ENCODE assay signal across 13 cellular contexts in the genomic region with DNA sequence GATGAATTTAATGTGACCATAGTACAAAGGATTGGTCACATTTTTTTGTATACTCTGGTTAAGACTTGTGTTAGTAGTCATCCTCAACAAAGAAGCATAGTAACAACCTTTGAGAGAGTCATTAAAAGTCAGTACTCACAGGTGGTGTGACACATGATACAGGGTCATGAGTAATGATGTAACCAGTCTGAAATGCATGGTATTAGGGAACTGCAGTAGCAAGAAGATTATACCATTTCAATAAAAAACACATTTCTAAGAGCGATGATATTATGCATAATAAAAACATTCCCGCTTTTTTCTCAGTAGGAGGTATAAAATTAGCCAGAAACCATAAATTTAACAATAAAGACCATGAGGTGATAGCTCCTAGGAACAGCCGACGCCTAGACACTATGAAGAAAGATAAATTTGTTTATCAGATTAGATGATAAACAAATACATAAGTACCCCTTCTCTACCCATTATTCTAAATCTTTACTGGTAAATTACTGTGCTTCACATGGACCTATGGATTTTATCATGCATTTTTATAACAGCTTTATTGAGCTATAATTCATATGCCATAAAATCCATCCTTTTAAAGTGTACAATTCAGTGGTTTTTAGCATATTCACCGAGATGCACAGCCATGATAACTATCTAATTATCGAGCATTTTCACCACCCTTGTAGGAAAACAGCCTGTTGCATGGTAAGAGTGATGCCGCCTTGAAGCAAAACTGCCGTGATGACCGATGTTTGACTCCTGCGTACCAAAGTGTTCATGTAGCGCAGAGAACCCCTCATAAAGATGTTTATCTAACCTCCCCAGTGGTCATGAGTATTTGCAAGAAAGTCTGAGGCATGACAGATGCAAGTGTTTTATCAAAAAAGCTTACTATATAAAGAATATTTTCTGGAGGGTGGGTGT. TPM values are rescaled to one million over a fixed set of nuclear protein-coding genes. Genes with fewer than 3 reads are reported as not detected.
DNase-seq lines count a peak whose midpoint lies in the region; ATAC-seq and TF ChIP-seq lines count a peak whose summit lies in the region.
"Had no signal": no experiment of that assay in that cellular context is flagged by ENCODE, and none has a peak within 500 bp of the region (broad histone marks: within the 10 kb centered on the region; RNA-seq: fewer than 3 reads in every experiment).

No MANE protein-coding gene starts in this region.

- no peak overlapping the region for H3K4me3 Mint-ChIP-seq in progenitor cell of endocrine pancreas (ENCODE audit: low read depth)
- H3K4me3 Mint-ChIP-seq: activated B cell treated with CpG ODN at 0.5 μM for 24 hours; effector memory CD8-positive, alpha-beta T cell; IgD-negative memory B cell had no signal

- no peak overlapping the region for H3K9ac ChIP-seq in colonic mucosa (ENCODE audit: low read depth in 2 of 2, low read length in 2 of 2)

- no peaks in the 10 kb centered on the region for H3K36me3 ChIP-seq in colonic mucosa

- peak; percentile 89 for DNase-seq in H4 (ENCODE audit: low spot score)
- peak; percentile 6 for DNase-seq in NCI-H2196 (lab: John Stamatoyannopoulos, UW; ENCODE audit: unreplicated experiment)
- DNase-seq in colonic mucosa: no peak
- DNase-seq in progenitor cell of endocrine pancreas (ENCODE audit: low spot score, unreplicated experiment): no peak
- DNase-seq in hypothalamus (lab: John Stamatoyannopoulos, UW): no peak
- DNase-seq in SW 1271 (lab: John Stamatoyannopoulos, UW): no peak
- DNase-seq: activated B cell treated with CpG ODN at 0.5 μM for 24 hours; activated naive CD4-positive, alpha-beta T cell; effector memory CD8-positive, alpha-beta T cell; NCI-H82 had no signal

- H3K4me1 ChIP-seq in colonic mucosa: peaks cover 5% of the 10 kb centered on the region

- no peak overlapping the region for H3K4me3 ChIP-seq in colonic mucosa

- TF ChIP-seq CTCF in colonic mucosa (IDR thresholded peaks at IDR 0.05) (no peak), progenitor cell of endocrine pancreas (IDR thresholded peaks at IDR 0.05; ENCODE audit: unreplicated experiment) (no peak)

- H3K27ac ChIP-seq in colonic mucosa: peak overlapping the region; percentile 42

- peaks cover 14% of the 10 kb centered on the region for H3K4me1 Mint-ChIP-seq in progenitor cell of endocrine pancreas (ENCODE audit: low read depth)
- H3K4me1 Mint-ChIP-seq: activated B cell treated with CpG ODN at 0.5 μM for 24 hours, IgD-negative memory B cell had no signal

- H3K9me3 ChIP-seq in colonic mucosa: no peaks in the 10 kb centered on the region

- H3K27me3 ChIP-seq in colonic mucosa: no peaks in the 10 kb centered on the region

- H3K36me3 Mint-ChIP-seq in progenitor cell of endocrine pancreas (ENCODE audit: insufficient read depth): peaks cover 1% of the 10 kb centered on the region
- H3K36me3 Mint-ChIP-seq: IgD-negative memory B cell had no signal

- intact Hi-C loops in colonic mucosa (cut with DNase I): no loop called here

- peak overlapping the region; percentile 73 for H3K27ac Mint-ChIP-seq in progenitor cell of endocrine pancreas
- H3K27ac Mint-ChIP-seq: activated B cell treated with CpG ODN at 0.5 μM for 24 hours; effector memory CD8-positive, alpha-beta T cell; IgD-negative memory B cell had no signal

- ATAC-seq in GM18498 (IDR thresholded peaks at IDR 0.05; ENCODE audit: unreplicated experiment): no peak
- no peak for ATAC-seq in GM19035 (IDR thresholded peaks at IDR 0.05; ENCODE audit: unreplicated experiment)
- ATAC-seq: effector memory CD8-positive, alpha-beta T cell had no signal

- H3K9me3 Mint-ChIP-seq in progenitor cell of endocrine pancreas (ENCODE audit: low read depth): peaks cover 8% of the 10 kb centered on the region

- H3K27me3 Mint-ChIP-seq in progenitor cell of endocrine pancreas: no peaks in the 10 kb centered on the region

RNA-seq across cellular contexts. Expression of gene TMPRSS5, which starts 41.8 kb away (rescaled TPM):
- 0.14 TPM in 1 of 2 replicates, not detected in the other for total RNA-seq in H4 (2014; rRNA removed; shearing (Covaris generic))
- under 1 TPM; 0.11 to 0.59 TPM for total RNA-seq in colonic mucosa
- total RNA-seq in progenitor cell of endocrine pancreas: 1.8 and 2.6 TPM in 2 replicates

Comparison
In these comparisons a context has a peak if more than half of its experiments do, and no peak if none do; other contexts are left out.
1. DNase-seq: peak in H4 (single experiment) and NCI-H2196 (single experiment); none in colonic mucosa (single experiment), progenitor cell of endocrine pancreas (single experiment), hypothalamus (0 of 51) and SW 1271 (0 of 2).